In genomic region chr10:33921970-33922605, GRCh38 we compare ENCODE assay signal across 21 cellular contexts.
DNase-seq lines count a peak whose midpoint lies in the region; ATAC-seq, FAIRE-seq and TF ChIP-seq lines count a peak whose summit lies in the region.
"Had no signal": no experiment of that assay in that cellular context is flagged by ENCODE, and none has a peak within 500 bp of the region (broad histone marks: within the 10 kb centered on the region; RNA-seq: fewer than 3 reads in every experiment).

No MANE protein-coding gene starts in this region.

- no peak overlapping the region for H3K14ac ChIP-seq in trophoblast cell (ENCODE audit: low read length)

- H3K4me2 ChIP-seq in BLaER1 (0 out of 2 replicates have a peak overlapping the region, but pooled peaks have one; percentile 22), keratinocyte (ENCODE audit: control insufficient read depth, extremely low read depth, insufficient read depth, low read depth, low read length) (no peak overlapping the region), trophoblast cell (ENCODE audit: low read length) (no peak overlapping the region)

- peak; percentile 9 for FAIRE-seq in keratinocyte (lab: Jason Lieb, UNC)
- FAIRE-seq: D721Med had no signal

- H2BK120ac ChIP-seq in trophoblast cell (ENCODE audit: insufficient read depth, low read length, poor library complexity): no peak overlapping the region

- H3K79me2 ChIP-seq in keratinocyte (ENCODE audit: control insufficient read depth, insufficient read depth, low read length): no peaks in the 10 kb centered on the region
- H3K79me2 ChIP-seq in trophoblast cell (ENCODE audit: control insufficient read depth, insufficient read depth, low read length, poor library complexity): no peaks in the 10 kb centered on the region

- H3K36me3 ChIP-seq in BLaER1 (no peaks in the 10 kb centered on the region), keratinocyte (ENCODE audit: control insufficient read depth in 2 of 2, extremely low read depth in 1 of 2, insufficient read depth in 2 of 2, low read length in 2 of 2) (no peaks in the 10 kb centered on the region), trophoblast cell (ENCODE audit: control insufficient read depth in 1 of 2, insufficient read depth in 2 of 2, low read length in 2 of 2) (no peaks in the 10 kb centered on the region)
- no peaks in the 10 kb centered on the region for H3K36me3 ChIP-seq in effector memory CD4-positive, alpha-beta T cell (ENCODE audit: control insufficient read depth, insufficient read depth, low read length)

- H3K27ac ChIP-seq in BLaER1: no peak overlapping the region
- no peak overlapping the region for H3K27ac ChIP-seq in keratinocyte (ENCODE audit: control insufficient read depth, insufficient read depth, low read length)
- no peak overlapping the region for H3K27ac ChIP-seq in effector memory CD4-positive, alpha-beta T cell (ENCODE audit: insufficient read depth, low read length, poor library complexity, severe bottlenecking)
- H3K27ac ChIP-seq in trophoblast cell (ENCODE audit: low read depth, low read length): no peak overlapping the region
- H3K27ac ChIP-seq: HL-60 had no signal

- H3K4me1 ChIP-seq in BLaER1: peaks cover 10% of the 10 kb centered on the region
- H3K4me1 ChIP-seq in keratinocyte (ENCODE audit: control insufficient read depth, extremely low read depth, insufficient read depth, low read length): peaks cover 9% of the 10 kb centered on the region
- no peaks in the 10 kb centered on the region for H3K4me1 ChIP-seq in effector memory CD4-positive, alpha-beta T cell (ENCODE audit: control insufficient read depth, insufficient read depth, low read length, poor library complexity, severe bottlenecking)
- no peaks in the 10 kb centered on the region for H3K4me1 ChIP-seq in trophoblast cell (ENCODE audit: control insufficient read depth in 1 of 2, insufficient read depth in 2 of 2, low read length in 2 of 2)

- no peak overlapping the region for H4K91ac ChIP-seq in trophoblast cell (ENCODE audit: low read depth, low read length)

- H2BK5ac ChIP-seq in trophoblast cell (ENCODE audit: low read depth, low read length, poor library complexity): no peak overlapping the region

- no peak overlapping the region for H4K8ac ChIP-seq in trophoblast cell (ENCODE audit: low read depth, low read length)

- H2AK5ac ChIP-seq in trophoblast cell (ENCODE audit: low read length): no peak overlapping the region

- H4K20me1 ChIP-seq in BLaER1: no peaks in the 10 kb centered on the region
- no peaks in the 10 kb centered on the region for H4K20me1 ChIP-seq in keratinocyte (ENCODE audit: control insufficient read depth, extremely low read depth, insufficient read depth, low read length)

- no peak overlapping the region for H2BK12ac ChIP-seq in trophoblast cell (ENCODE audit: low read length)

- H3K27me3 ChIP-seq in BLaER1 (peaks cover 44% of the 10 kb centered on the region), keratinocyte (ENCODE audit: control insufficient read depth, extremely low read depth, insufficient read depth, low read length) (no peaks in the 10 kb centered on the region), trophoblast cell (ENCODE audit: insufficient read depth, low read length) (no peaks in the 10 kb centered on the region)
- no peaks in the 10 kb centered on the region for H3K27me3 ChIP-seq in effector memory CD4-positive, alpha-beta T cell (replicated peaks; ENCODE audit: control insufficient read depth, insufficient read depth, low read length, poor library complexity, severe bottlenecking)

- H3K79me1 ChIP-seq in trophoblast cell (ENCODE audit: low read length): no peaks in the 10 kb centered on the region

- dilution Hi-C loops in keratinocyte (cut with MboI; ENCODE audit: extremely low pct_ligation_motif_present, low sequenced_read_pairs): no loop called here

- H3K18ac ChIP-seq in trophoblast cell (ENCODE audit: low read length): no peak overlapping the region

- DNase-seq in OCI-M1 (lab: John Stamatoyannopoulos, UW): peak; percentile 40
- no peak for DNase-seq in keratinocyte (ENCODE audit: low read depth, low spot score)
- DNase-seq in OCI-M2 (lab: John Stamatoyannopoulos, UW; ENCODE audit: unreplicated experiment): no peak
- DNase-seq in effector memory CD4-positive, alpha-beta T cell: no peak
- DNase-seq in NCI-H226: no peak
- DNase-seq in trophoblast cell: no peak
- DNase-seq: C1 segment of cervical spinal cord; CD4-positive, CD25-positive, alpha-beta regulatory T cell; CD8-positive, alpha-beta memory T cell; COR-L47; DMS153; DMS79; GDM1; GOT3; H7; HFFc6 had no signal

- no peak overlapping the region for H3K4ac ChIP-seq in trophoblast cell (ENCODE audit: low read depth, low read length)

- no peak overlapping the region for H3K9ac ChIP-seq in BLaER1
- H3K9ac ChIP-seq in keratinocyte (ENCODE audit: control insufficient read depth, extremely low read depth, insufficient read depth, low read length): no peak overlapping the region
- no peak overlapping the region for H3K9ac ChIP-seq in trophoblast cell (ENCODE audit: low read length)

- H3K23ac ChIP-seq in trophoblast cell (ENCODE audit: low read length): no peak overlapping the region

- TF ChIP-seq CTCF in keratinocyte (optimal IDR thresholded peaks at IDR 0.05 in 1 of 3, IDR thresholded peaks at IDR 0.05 in 1 of 3, conservative IDR thresholded peaks at IDR 0.05 in 1 of 3; ENCODE audit: extremely low read depth in 1 of 3, insufficient read depth in 2 of 3, low read length in 3 of 3): no peak

- H3K9me3 ChIP-seq in BLaER1 (0 out of 2 replicates have a peak, but pooled peaks cover 4% of the 10 kb centered on the region), keratinocyte (ENCODE audit: control insufficient read depth, low read depth, low read length) (no peaks in the 10 kb centered on the region), trophoblast cell (ENCODE audit: insufficient read depth, low read depth, low read length) (peaks cover 3% of the 10 kb centered on the region)
- no peaks in the 10 kb centered on the region for H3K9me3 ChIP-seq in effector memory CD4-positive, alpha-beta T cell (ENCODE audit: control insufficient read depth, low read length)

- no peak overlapping the region for H4K12ac ChIP-seq in trophoblast cell (ENCODE audit: low read depth, low read length)

- H3K4me3 ChIP-seq in BLaER1 (no peak overlapping the region), keratinocyte (ENCODE audit: control insufficient read depth in 2 of 3, extremely low read depth in 1 of 3, insufficient read depth in 2 of 3, low read depth in 1 of 3, low read length in 3 of 3) (no peak overlapping the region), trophoblast cell (ENCODE audit: low read depth, low read length) (no peak overlapping the region)
- H3K4me3 ChIP-seq in effector memory CD4-positive, alpha-beta T cell (ENCODE audit: insufficient read depth, low read depth, low read length, poor library complexity, severe bottlenecking): no peak overlapping the region

- WGBS in trophoblast cell (ENCODE audit: extremely low coverage, insufficient coverage, insufficient read length): no CpG with 5 or more reads among the region's 5 CpGs

- ATAC-seq in SK-N-SH treated with all-trans-retinoic acid at 6 μM for 48 hours: no peak
- ATAC-seq: HCT116 had no signal

- H2AFZ ChIP-seq in keratinocyte (ENCODE audit: control insufficient read depth, low read length) (no peak overlapping the region), trophoblast cell (ENCODE audit: insufficient read depth, low read length, poor library complexity) (no peak overlapping the region)

- no peaks in the 10 kb centered on the region for H3K9me1 ChIP-seq in keratinocyte (ENCODE audit: control insufficient read depth, extremely low read depth, insufficient read depth, low read length)

TF ChIP-seq in SK-N-SH treated with all-trans-retinoic acid at 6 μM for 48 hours, 23 proteins besides CTCF, POLR2A, EP300 and RAD21:
- TF ChIP-seq ZFP3 (CRISPR knock-in tag; IDR thresholded peaks at IDR 0.05): no peak
- no peak for TF ChIP-seq OSR1 (CRISPR knock-in tag; IDR thresholded peaks at IDR 0.05)
- TF ChIP-seq ZNF8 (CRISPR knock-in tag; IDR thresholded peaks at IDR 0.05): peak; percentile 53; the same call in 1 of the 2 replicates
- TF ChIP-seq TCF4 (CRISPR knock-in tag; IDR thresholded peaks at IDR 0.05; ENCODE audit: borderline replicate concordance): no peak
- no peak for TF ChIP-seq CREB5 (CRISPR knock-in tag; IDR thresholded peaks at IDR 0.05; ENCODE audit: low read depth)
